In genomic region chr12:75480469-75480949, GRCh38 we compare ENCODE assay signal across 9 cellular contexts. TPM values are rescaled to one million over a fixed set of nuclear protein-coding genes. Genes with fewer than 3 reads are reported as not detected.
DNase-seq lines count a peak whose midpoint lies in the region; ATAC-seq and TF ChIP-seq lines count a peak whose summit lies in the region.
"Had no signal": no experiment of that assay in that cellular context is flagged by ENCODE, and none has a peak within 500 bp of the region (broad histone marks: within the 10 kb centered on the region; RNA-seq: fewer than 3 reads in every experiment).

Gene GLIPR1, plus strand, starts transcription at chr12:75480755. Its CDS starts 126 bp downstream, at chr12:75480881.

- H3K9me3 ChIP-seq in ovary (no peaks in the 10 kb centered on the region), thyroid gland (no peaks in the 10 kb centered on the region)

- no peaks in the 10 kb centered on the region for H3K27me3 ChIP-seq in ovary
- no peaks in the 10 kb centered on the region for H3K27me3 ChIP-seq in thyroid gland

- ATAC-seq in HG03175 (IDR thresholded peaks at IDR 0.05; ENCODE audit: unreplicated experiment): peak; percentile 89

- peaks cover 5% of the 10 kb centered on the region for H3K4me1 ChIP-seq in ovary (ENCODE audit: insufficient read depth)
- H3K4me1 ChIP-seq in thyroid gland: peaks cover 4 to 9% of the 10 kb centered on the region in 2 donors

- H3K36me3 ChIP-seq in ovary (no peaks in the 10 kb centered on the region), thyroid gland (no peaks in the 10 kb centered on the region)

- TF ChIP-seq POLR2A in Raji (IDR thresholded peaks at IDR 0.05; ENCODE audit: insufficient read depth, low read depth, low read length) (peak; percentile 65), ovary (IDR thresholded peaks at IDR 0.05) (peak; percentile 48), thyroid gland (IDR thresholded peaks at IDR 0.05) (peak in 1 of 2 donors; percentile 69)

- 4 to 8% (median 4%) methylated on average over 8 of the region's 8 CpGs for WGBS in ovary, 3 donors
- 23 to 31% methylated on average over 8 of the region's 8 CpGs for WGBS in thyroid gland, 2 donors

- TF ChIP-seq EP300 in ovary (IDR thresholded peaks at IDR 0.05): no peak

- intact Hi-C loops in ovary (cut with DNase I): loop anchor here in 2 of 4 donors (10.0 kb wide), 1 partner anchor 146 kb away; the partner anchor contains the start of genes CAPS2 (in 2 of the 2) and GLIPR1L1 (in 2 of the 2)
- intact Hi-C loops in thyroid gland (cut with DNase I): no loop called here

- H3K27ac ChIP-seq in ovary: peak within 1 kb of the TSS in 1 of 2 donors; percentile 68
- peak within 1 kb of the TSS; percentile 73 to 84 (median 74) for H3K27ac ChIP-seq in thyroid gland
- H3K27ac ChIP-seq: C4-2B had no signal

- H3K4me3 ChIP-seq in foreskin fibroblast (ENCODE audit: low read depth in 1 of 2, low read length in 2 of 2): peak within 1 kb of the TSS; percentile 45 to 71
- peak within 1 kb of the TSS; percentile 50 for H3K4me3 ChIP-seq in ovary
- H3K4me3 ChIP-seq in thyroid gland (replicated peaks in 1 of 3): peak within 1 kb of the TSS in 1 of 3 donors; percentile 21

- TF ChIP-seq CTCF in foreskin fibroblast (IDR thresholded peaks at IDR 0.05; ENCODE audit: low read depth, low read length) (no peak), ovary (IDR thresholded peaks at IDR 0.05) (no peak), thyroid gland (IDR thresholded peaks at IDR 0.05) (no peak)

- DNase-seq in NCI-H2196 (lab: John Stamatoyannopoulos, UW; ENCODE audit: unreplicated experiment): peak; percentile 18
- no peak for DNase-seq in NCI-H2196 treated with DMSO at 0.1 percent for 48 hours (lab: John Stamatoyannopoulos, UW; ENCODE audit: unreplicated experiment)
- peak; percentile 56 for DNase-seq in activated effector memory CD4-positive, alpha-beta T cell treated with Interleukin-2 at 50 U/mL for 16 hours
- peak; percentile 97 to 98 for DNase-seq in foreskin fibroblast
- peak; percentile 69 to 81 (median 76) for DNase-seq in ovary
- peak; percentile 87 to 91 for DNase-seq in thyroid gland

RNA-seq across cellular contexts. Expression of gene GLIPR1, which starts in this region (rescaled TPM):
- total RNA-seq in ovary: 10 to 100 TPM in 5 of 7 donors, 1 to 10 TPM in 2; 8.5 to 53.4 (median 27.9) TPM
- 100 to 1,000 TPM in 1 of 2 donors, 10 to 100 TPM in 1; 10.5 to 122 TPM for polyA plus RNA-seq in ovary
- 10 to 100 TPM in 2 of 4 donors, 1 to 10 TPM in 2; 5.5 to 15.7 (median 11.3) TPM for total RNA-seq in thyroid gland
